ENCODE assay signal across 27 cellular contexts in the genomic region with DNA sequence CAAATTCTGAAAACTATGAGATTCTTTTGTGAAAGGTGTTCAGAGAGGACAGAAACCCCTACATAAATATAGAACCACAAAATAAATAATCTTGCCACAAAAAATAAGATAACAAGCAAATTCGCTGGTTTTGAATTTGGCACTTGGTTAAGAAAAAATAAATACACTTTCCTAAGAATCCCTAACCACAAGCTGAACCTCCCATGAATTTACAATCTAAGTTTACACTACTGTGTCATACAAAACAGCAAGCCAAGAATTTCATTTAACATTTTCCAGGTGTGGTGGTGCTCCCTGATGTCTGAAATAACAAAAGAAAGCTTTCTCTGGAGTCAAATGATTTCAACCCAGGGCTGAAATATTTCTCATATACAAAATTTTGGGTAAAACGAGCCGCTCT.
DNase-seq lines count a peak whose midpoint lies in the region; ATAC-seq and TF ChIP-seq lines count a peak whose summit lies in the region.
"Had no signal": no experiment of that assay in that cellular context is flagged by ENCODE, and none has a peak within 500 bp of the region (broad histone marks: within the 10 kb centered on the region; RNA-seq: fewer than 3 reads in every experiment).

No MANE protein-coding gene starts in this region.

- ATAC-seq in PC-3: peak; percentile 57
- no peak for ATAC-seq in heart left ventricle
- ATAC-seq: activated CD8-positive, alpha-beta memory T cell treated with anti-CD3 and anti-CD28 coated beads, Interleukin-2, amount 10 ng/mL, durations not matched to agents 7 days and 5 days; activated T-cell treated with anti-CD3 and anti-CD28 coated beads, Interleukin-2, amount 50 U/mL, for 72 hours; foreskin keratinocyte; Panc1; right cardiac atrium had no signal

- intact Hi-C loops in PC-3 (cut with micrococcal nuclease): loop anchor here (2.0 kb wide), 1 partner anchor 73 kb away; no protein-coding TSS in a partner anchor
- intact Hi-C loops in heart left ventricle (cut with DNase I): no loop called here
- intact Hi-C loops in OCI-LY7 (cut with micrococcal nuclease; ENCODE audit: unreplicated experiment): no loop called here

- H3K36me3 Mint-ChIP-seq in osteocyte (ENCODE audit: unreplicated experiment): peaks cover 14% of the 10 kb centered on the region
- H3K36me3 Mint-ChIP-seq: activated CD8-positive, alpha-beta memory T cell treated with anti-CD3 and anti-CD28 coated beads, Interleukin-2, amount 10 ng/mL, durations not matched to agents 7 days and 5 days; CD4-positive, CD25-positive, alpha-beta regulatory T cell had no signal

- H3K4me1 ChIP-seq in PC-3 (ENCODE audit: insufficient read depth, low read length): 0 out of 2 replicates have a peak, but pooled peaks cover 7% of the 10 kb centered on the region
- no peaks in the 10 kb centered on the region for H3K4me1 ChIP-seq in heart left ventricle
- H3K4me1 ChIP-seq in OCI-LY7 (ENCODE audit: insufficient read depth, low read length, poor library complexity, severe bottlenecking): no peaks in the 10 kb centered on the region
- H3K4me1 ChIP-seq: adrenal gland, foreskin keratinocyte, spleen had no signal

- H3K27ac ChIP-seq in PC-3 (ENCODE audit: low read length) (no peak overlapping the region), heart left ventricle (no peak overlapping the region), OCI-LY7 (ENCODE audit: low read depth, low read length, poor library complexity, severe bottlenecking) (no peak overlapping the region)
- H3K27ac ChIP-seq: adrenal gland, cardiac muscle cell, foreskin keratinocyte, HL-60, spleen had no signal

- no peaks in the 10 kb centered on the region for H3K9me2 ChIP-seq in PC-3 (replicated peaks; ENCODE audit: low read length)
- H3K9me2 ChIP-seq in OCI-LY7 (ENCODE audit: insufficient read depth, low read length): no peaks in the 10 kb centered on the region

- no peaks in the 10 kb centered on the region for H4K20me1 ChIP-seq in PC-3 (ENCODE audit: low read length)
- H4K20me1 ChIP-seq in OCI-LY7 (ENCODE audit: insufficient read depth, low read length): no peaks in the 10 kb centered on the region

- H3F3A ChIP-seq in PC-3 (ENCODE audit: low read length, unreplicated experiment): no peaks in the 10 kb centered on the region

- no TSS peak for BruUV-seq in PC-3 (replicated peaks; lab: Mats Ljungman, UMichigan)
- no TSS peak for BruUV-seq in OCI-LY7 (replicated peaks; lab: Mats Ljungman, UMichigan)

- peak; percentile 5 for DNase-seq in ELR (ENCODE audit: low read depth)
- DNase-seq in PC-3: peak; percentile 53
- DNase-seq in fibroblast of gingiva (ENCODE audit: low read depth): peak; percentile 44
- no peak for DNase-seq in osteocyte (ENCODE audit: extremely low spot score, unreplicated experiment)
- no peak for DNase-seq in DMS153 (lab: John Stamatoyannopoulos, UW)
- no peak for DNase-seq in heart left ventricle
- no peak for DNase-seq in OCI-LY7 (ENCODE audit: low spot score)
- no peak for DNase-seq in T-helper 2 cell
- DNase-seq: activated CD4-positive, CD25-positive, alpha-beta regulatory T cell; activated CD8-positive, alpha-beta memory T cell treated with anti-CD3 and anti-CD28 coated beads, Interleukin-2, amount 10 ng/mL, durations not matched to agents 7 days and 5 days; activated naive CD4-positive, alpha-beta T cell treated with Interleukin-2 at 50 U/mL for 16 hours; activated T-cell treated with anti-CD3 and anti-CD28 coated beads, Interleukin-2, amount 50 U/mL, for 72 hours; adrenal gland; CD4-positive, CD25-positive, alpha-beta regulatory T cell; cortex of kidney; foreskin keratinocyte; Karpas-422; NCI-H510A treated with DMSO at 0.1 percent for 48 hours; right cardiac atrium; SIG-M5; spleen; stimulated activated CD4-positive, alpha-beta T cell treated with anti-CD3 and anti-CD28 coated beads, Interleukin-2, amount 100 ng/mL, for 48 hours; trophoblast cell had no signal

- TF ChIP-seq POLR2A in heart left ventricle (IDR thresholded peaks at IDR 0.05): no peak

- H3K27me3 ChIP-seq in PC-3 (ENCODE audit: low read length): no peaks in the 10 kb centered on the region
- H3K27me3 ChIP-seq in heart left ventricle: no peaks in the 10 kb centered on the region
- H3K27me3 ChIP-seq: adrenal gland, cardiac muscle cell, foreskin keratinocyte, spleen had no signal

- no peaks in the 10 kb centered on the region for H3K79me2 ChIP-seq in PC-3 (ENCODE audit: low read length)
- H3K79me2 ChIP-seq in OCI-LY7 (ENCODE audit: insufficient read depth, low read depth, low read length): no peaks in the 10 kb centered on the region

- CTCF ChIA-PET in PC-3 (lab: Charles Lee) (no interaction called here), OCI-LY7 (lab: Charles Lee; ENCODE audit: unreplicated experiment) (no interaction called here)

- WGBS in heart left ventricle, 4 donors: 75 to 81% (median 76%) methylated on average over 3 of the region's 3 CpGs

- peak overlapping the region; percentile 63 for H3K4me2 ChIP-seq in PC-3 (ENCODE audit: low read length)
- no peak overlapping the region for H3K4me2 ChIP-seq in OCI-LY7 (ENCODE audit: low read length)

- peak overlapping the region; percentile 48 for H3K27ac Mint-ChIP-seq in osteocyte (ENCODE audit: unreplicated experiment)
- H3K27ac Mint-ChIP-seq: activated CD8-positive, alpha-beta memory T cell treated with anti-CD3 and anti-CD28 coated beads, Interleukin-2, amount 10 ng/mL, durations not matched to agents 7 days and 5 days; activated T-cell treated with anti-CD3 and anti-CD28 coated beads, Interleukin-2, amount 50 U/mL, for 72 hours; CD4-positive, CD25-positive, alpha-beta regulatory T cell had no signal

- peak overlapping the region; percentile 7 for H3K4me3 Mint-ChIP-seq in osteocyte (ENCODE audit: unreplicated experiment)
- H3K4me3 Mint-ChIP-seq: activated CD8-positive, alpha-beta memory T cell treated with anti-CD3 and anti-CD28 coated beads, Interleukin-2, amount 10 ng/mL, durations not matched to agents 7 days and 5 days; activated T-cell treated with anti-CD3 and anti-CD28 coated beads, Interleukin-2, amount 50 U/mL, for 72 hours; CD4-positive, CD25-positive, alpha-beta regulatory T cell; neural crest cell had no signal

- H2AFZ ChIP-seq in PC-3 (ENCODE audit: low read length) (no peak overlapping the region), OCI-LY7 (ENCODE audit: low read length) (no peak overlapping the region)

- H3K4me1 Mint-ChIP-seq in osteocyte (ENCODE audit: unreplicated experiment): peaks cover 30% of the 10 kb centered on the region
- H3K4me1 Mint-ChIP-seq: activated CD8-positive, alpha-beta memory T cell treated with anti-CD3 and anti-CD28 coated beads, Interleukin-2, amount 10 ng/mL, durations not matched to agents 7 days and 5 days; CD4-positive, CD25-positive, alpha-beta regulatory T cell; neural crest cell had no signal

- TF ChIP-seq CTCF in PC-3 (conservative IDR thresholded peaks at IDR 0.05; ENCODE audit: low read depth, low read length) (no peak), osteocyte (IDR thresholded peaks at IDR 0.05) (no peak), heart left ventricle (IDR thresholded peaks at IDR 0.05) (no peak), OCI-LY7 (conservative IDR thresholded peaks at IDR 0.05; ENCODE audit: low read length) (no peak)

- POLR2A ChIA-PET in PC-3 (lab: Charles Lee; ENCODE audit: unreplicated experiment) (no interaction called here), OCI-LY7 (lab: Charles Lee) (no interaction called here)

- H3K9ac ChIP-seq in PC-3 (ENCODE audit: low read length): no peak overlapping the region

- peaks cover 15% of the 10 kb centered on the region for H3K9me3 Mint-ChIP-seq in osteocyte (ENCODE audit: unreplicated experiment)

- H3K9me3 ChIP-seq in PC-3 (ENCODE audit: low read length) (no peaks in the 10 kb centered on the region), heart left ventricle (peaks cover 0 to 15% (median 0%) of the 10 kb centered on the region in 12 donors), OCI-LY7 (ENCODE audit: low read length) (no peaks in the 10 kb centered on the region)
- H3K9me3 ChIP-seq: adrenal gland had no signal

- no peaks in the 10 kb centered on the region for H3K36me3 ChIP-seq in PC-3 (ENCODE audit: low read depth, low read length)
- no peaks in the 10 kb centered on the region for H3K36me3 ChIP-seq in heart left ventricle
- H3K36me3 ChIP-seq in OCI-LY7 (ENCODE audit: insufficient read depth, low read length): no peaks in the 10 kb centered on the region
- H3K36me3 ChIP-seq: adrenal gland, cardiac muscle cell, spleen had no signal

- no peaks in the 10 kb centered on the region for H3K27me3 Mint-ChIP-seq in osteocyte (ENCODE audit: unreplicated experiment)
- H3K27me3 Mint-ChIP-seq: activated CD8-positive, alpha-beta memory T cell treated with anti-CD3 and anti-CD28 coated beads, Interleukin-2, amount 10 ng/mL, durations not matched to agents 7 days and 5 days; CD4-positive, CD25-positive, alpha-beta regulatory T cell had no signal

- H3K4me3 ChIP-seq in PC-3 (ENCODE audit: low read length): 0 out of 2 replicates have a peak overlapping the region, but pooled peaks have one; percentile 11
- H3K4me3 ChIP-seq in heart left ventricle: no peak overlapping the region
- H3K4me3 ChIP-seq in OCI-LY7 (ENCODE audit: low read depth, low read length, poor library complexity, severe bottlenecking): no peak overlapping the region
- H3K4me3 ChIP-seq: adrenal gland, cardiac muscle cell, spleen had no signal

Comparison
In these comparisons a context has a peak if more than half of its experiments do, and no peak if none do; other contexts are left out.
1. DNase-seq: peak in ELR (single experiment), PC-3 (single experiment) and fibroblast of gingiva (single experiment); none in osteocyte (single experiment), DMS153 (single experiment), heart left ventricle (0 of 5), OCI-LY7 (single experiment) and T-helper 2 cell (0 of 5).